In genomic region chr2:43297740-43298139, GRCh38 we compare ENCODE assay signal across 1 cellular context.
DNase-seq lines count a peak whose midpoint lies in the region; ATAC-seq, FAIRE-seq and TF ChIP-seq lines count a peak whose summit lies in the region.
"Not testable (repeated sequence)": the region's sequence is repeated elsewhere in the genome, so short reads cannot be mapped to it uniquely, and the experiment has no call there.

No MANE protein-coding gene starts in this region.

- H2AFZ ChIP-seq in HepG2 (ENCODE audit: low read length), result not testable (repeated sequence)

- H3K9me3 ChIP-seq in HepG2 (ENCODE audit: low read length), result not testable (repeated sequence)

- not testable (repeated sequence) for DNase-seq in HepG2 (ENCODE audit: low spot score)

- WGBS in HepG2 (ENCODE audit: low lambda C conversion rate), result 2% methylated on average over 12 of the region's 36 CpGs

- not testable (repeated sequence) for H3K27ac ChIP-seq in HepG2 (ENCODE audit: extremely low read length, insufficient read depth, low read length)

- intact Hi-C loops in HepG2 (cut with micrococcal nuclease; ENCODE audit: unreplicated experiment), result not testable (repeated sequence)

- H3K36me3 ChIP-seq in HepG2 (replicated peaks in 1 of 2; ENCODE audit: control insufficient read depth in 1 of 2, insufficient read depth in 2 of 2, low read length in 2 of 2), result not testable (repeated sequence)

- H3K79me2 ChIP-seq in HepG2 (ENCODE audit: insufficient read depth, low read length), result not testable (repeated sequence)

- not testable (repeated sequence) for H3K9ac ChIP-seq in HepG2 (ENCODE audit: insufficient read depth, low read depth, low read length)

- not testable (repeated sequence) for FAIRE-seq in HepG2 (lab: Jason Lieb, UNC)

- H3K4me1 ChIP-seq in HepG2 (ENCODE audit: insufficient read depth, low read length), result peaks cover 73% of the 10 kb centered on the region

- ATAC-seq in HepG2, result not testable (repeated sequence)

- CTCF ChIA-PET in HepG2 (lab: Yijun Ruan, JAX; ENCODE audit: low intra/inter-chr PET ratio, low total read pairs), result not testable (repeated sequence)

- TF ChIP-seq POLR2A in HepG2 (IDR thresholded peaks at IDR 0.05; ENCODE audit: insufficient read depth in 1 of 2, low read depth in 2 of 2, low read length in 2 of 2), result not testable (repeated sequence)

- TF ChIP-seq RAD21 in HepG2 (CRISPR knock-in tag; IDR thresholded peaks at IDR 0.05), result not testable (repeated sequence)

- H3K4me2 ChIP-seq in HepG2 (ENCODE audit: low read depth, low read length), result not testable (repeated sequence)

- not testable (repeated sequence) for BruUV-seq in HepG2 (replicated peaks; lab: Mats Ljungman, UMichigan)

- POLR2A ChIA-PET in HepG2 (lab: Yijun Ruan, JAX), result not testable (repeated sequence)

- in situ Hi-C loops in HepG2 (cut with HindIII; ENCODE audit: extremely low pct_ligation_motif_present, low pct_unique_long_range_greater_than_20kb), result not testable (repeated sequence)

- not testable (repeated sequence) for TF ChIP-seq EP300 in HepG2 (IDR thresholded peaks at IDR 0.05; ENCODE audit: low read depth in 2 of 2, low read length in 2 of 2); HepG2 (CRISPR knock-in tag; IDR thresholded peaks at IDR 0.05; ENCODE audit: borderline replicate concordance)

- not testable (repeated sequence) for H4K20me1 ChIP-seq in HepG2 (ENCODE audit: insufficient read depth, low read length)

- H3K4me3 ChIP-seq in HepG2 (replicated peaks in 1 of 3; ENCODE audit: insufficient read depth in 1 of 3, low read depth in 2 of 3, low read length in 3 of 3), result not testable (repeated sequence)

- TF ChIP-seq CTCF in HepG2 (CRISPR knock-in tag; IDR thresholded peaks at IDR 0.05), result not testable (repeated sequence)

- H3K27me3 ChIP-seq in HepG2 (ENCODE audit: control insufficient read depth in 1 of 2, insufficient read depth in 2 of 2, low read length in 2 of 2), result not testable (repeated sequence)

TF ChIP-seq in HepG2, 621 proteins besides CTCF, POLR2A, EP300 and RAD21:
- TF ChIP-seq PATZ1 (CRISPR knock-in tag; IDR thresholded peaks at IDR 0.05), result peak; percentile 54
TF ChIP-seq in HepG2: peak in this region for 1; not testable (repeated sequence) for 620.
